8 cellular contexts compared by ENCODE assay signal in the genomic region with DNA sequence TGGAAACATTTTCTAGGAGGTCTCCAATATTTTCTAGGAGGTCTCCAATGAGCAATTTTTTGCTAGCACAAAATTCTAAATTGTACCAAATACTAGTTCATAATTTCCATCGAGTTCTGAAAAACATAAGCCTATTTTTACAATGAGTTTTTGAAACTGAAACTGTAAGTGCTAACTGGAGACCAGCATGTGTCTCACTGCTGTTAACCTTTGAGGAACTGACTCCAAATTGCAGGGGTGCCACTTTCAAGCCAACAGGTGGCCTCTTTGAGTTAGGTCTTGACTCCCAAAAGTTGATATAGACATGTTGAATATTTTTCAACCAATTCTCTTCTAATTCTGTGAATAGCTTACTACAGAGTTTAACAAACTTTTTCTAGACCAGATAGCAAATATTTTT. TPM values are rescaled to one million over a fixed set of nuclear protein-coding genes. Genes with fewer than 3 reads are reported as not detected.
A peak's percentile ranks its signal among the peaks of the same experiment; 100 is the strongest.
DNase-seq lines count a peak whose midpoint lies in the region; ATAC-seq and TF ChIP-seq lines count a peak whose summit lies in the region.

No MANE protein-coding gene starts in this region.

- in situ Hi-C loops in KBM-7 (cut with MboI; ENCODE audit: low pct_unique_long_range_greater_than_20kb, low sequenced_read_pairs): no loop called here

- peak overlapping the region in 1 of 2 donors; percentile 29 for H3K4me3 ChIP-seq in foreskin fibroblast (ENCODE audit: low read depth in 1 of 2, low read length in 2 of 2)

- H3K4me1 Mint-ChIP-seq in chondrocyte (ENCODE audit: low read depth): peaks cover 63% of the 10 kb centered on the region

- TF ChIP-seq CTCF in GM10248 (IDR thresholded peaks at IDR 0.05; ENCODE audit: control extremely low read depth, extremely low read depth, low read depth, missing control alignments): peak; percentile 26
- TF ChIP-seq CTCF in chondrocyte (IDR thresholded peaks at IDR 0.05): peak; percentile 12
- TF ChIP-seq CTCF in foreskin fibroblast (IDR thresholded peaks at IDR 0.05; ENCODE audit: low read depth, low read length): no peak

- ATAC-seq in GM19395 (IDR thresholded peaks at IDR 0.05; ENCODE audit: unreplicated experiment) (peak; percentile 90), HG03175 (IDR thresholded peaks at IDR 0.05; ENCODE audit: unreplicated experiment) (peak; percentile 95)

- POLR2A ChIA-PET in GM10248 (lab: Yijun Ruan, JAX): no interaction called here

- H3K9me3 Mint-ChIP-seq in chondrocyte (ENCODE audit: low read depth): peaks cover 4% of the 10 kb centered on the region

- H3K4me3 Mint-ChIP-seq in chondrocyte (ENCODE audit: unreplicated experiment): no peak overlapping the region

- CTCF ChIA-PET in GM10248 (lab: Yijun Ruan, JAX): interaction anchor here (1.3 to 5.8 kb wide), 5 partner anchors 8 to 439 kb away, joined by 3 to 79 read pairs (median 5); no protein-coding TSS in a partner anchor

- H3K27me3 Mint-ChIP-seq in chondrocyte (ENCODE audit: low read depth): no peaks in the 10 kb centered on the region

- H3K27ac Mint-ChIP-seq in chondrocyte (ENCODE audit: unreplicated experiment): peak overlapping the region; percentile 100

- peak; percentile 68 for DNase-seq in GM10248 (ENCODE audit: extremely low spot score)
- no peak for DNase-seq in chondrocyte (ENCODE audit: low spot score)
- no peak for DNase-seq in KBM-7
- DNase-seq in foreskin fibroblast: no peak
- no peak for DNase-seq in AG08396 (ENCODE audit: low spot score)
- DNase-seq in NCI-H2081 (lab: John Stamatoyannopoulos, UW): no peak

- no peaks in the 10 kb centered on the region for H3K36me3 Mint-ChIP-seq in chondrocyte (ENCODE audit: low read depth)

RNA-seq across cellular contexts. Expression of gene CAV1, which starts 58.8 kb away (rescaled TPM):
- 230 to 297 TPM (median 296 TPM) in 3 replicates for total RNA-seq in chondrocyte
